16 cellular contexts compared by ENCODE assay signal in genomic region chr11:72228844-72229231, GRCh38. TPM values are rescaled to one million over a fixed set of nuclear protein-coding genes. Genes with fewer than 3 reads are reported as not detected.
"Had no signal": no experiment of that assay in that cellular context is flagged by ENCODE, and none has a peak within 500 bp of the region (broad histone marks: within the 10 kb centered on the region; RNA-seq: fewer than 3 reads in every experiment).

No MANE protein-coding gene starts in this region.

- H3K36me3 Mint-ChIP-seq: activated naive CD4-positive, alpha-beta T cell treated with anti-CD3 and anti-CD28 coated beads, Interleukin-2, amount 50 U/mL, for 24 hours had no signal

- H3K4me3 ChIP-seq: esophagus squamous epithelium, left ventricle myocardium inferior, right atrium auricular region, SJSA1, skin epidermis had no signal

- ATAC-seq: activated CD8-positive, alpha-beta T cell treated with anti-CD3 and anti-CD28 coated beads, Interleukin-2, amount 10 ng/mL, durations not matched to agents 7 days and 5 days; stimulated activated effector memory CD8-positive, alpha-beta T cell treated with anti-CD3 and anti-CD28 coated beads, Interleukin-12 subunit alpha, Interleukin-12 subunit beta, amount 100 ng/mL, for 72 hours had no signal

- H3K27ac ChIP-seq: left ventricle myocardium inferior, right atrium auricular region, SJSA1 had no signal

- H3K27me3 ChIP-seq: esophagus squamous epithelium, right atrium auricular region, SJSA1 had no signal

- H3K4me1 ChIP-seq: SJSA1 had no signal

- H3K27me3 Mint-ChIP-seq: activated naive CD4-positive, alpha-beta T cell treated with anti-CD3 and anti-CD28 coated beads, Interleukin-2, amount 50 U/mL, for 24 hours had no signal

- H3K4me3 Mint-ChIP-seq: activated CD8-positive, alpha-beta T cell treated with anti-CD3 and anti-CD28 coated beads, Interleukin-2, amount 10 ng/mL, durations not matched to agents 7 days and 5 days; activated naive CD4-positive, alpha-beta T cell treated with anti-CD3 and anti-CD28 coated beads, Interleukin-2, amount 50 U/mL, for 24 hours; stimulated activated effector memory CD8-positive, alpha-beta T cell treated with anti-CD3 and anti-CD28 coated beads, Interleukin-12 subunit alpha, Interleukin-12 subunit beta, amount 100 ng/mL, for 72 hours had no signal

- H3K9me3 ChIP-seq: esophagus squamous epithelium, left ventricle myocardium inferior, right atrium auricular region, SJSA1 had no signal

- DNase-seq: activated CD8-positive, alpha-beta T cell treated with anti-CD3 and anti-CD28 coated beads, Interleukin-2, amount 10 ng/mL, durations not matched to agents 7 days and 5 days; cerebellar nuclear complex; esophagus squamous epithelium; foreskin fibroblast; left ventricle myocardium inferior; mesendoderm; SW 1271 had no signal

- H3K9me3 Mint-ChIP-seq: activated naive CD4-positive, alpha-beta T cell treated with anti-CD3 and anti-CD28 coated beads, Interleukin-2, amount 50 U/mL, for 24 hours; brain; stimulated activated effector memory CD8-positive, alpha-beta T cell treated with anti-CD3 and anti-CD28 coated beads, Interleukin-12 subunit alpha, Interleukin-12 subunit beta, amount 100 ng/mL, for 72 hours had no signal

RNA-seq across cellular contexts. Expression of gene FOLR2, which starts 12.2 kb away (rescaled TPM):
- total RNA-seq: activated CD8-positive, alpha-beta T cell treated with anti-CD3 and anti-CD28 coated beads, Interleukin-2, amount 10 ng/mL, durations not matched to agents 7 days and 5 days; dermis microvascular lymphatic vessel endothelial cell; SJSA1 had no signal
- polyA plus RNA-seq: keratinocyte had no signal

RNA-seq across cellular contexts. Expression of gene PHOX2A, which starts 15.1 kb away (rescaled TPM):
- total RNA-seq: activated CD8-positive, alpha-beta T cell treated with anti-CD3 and anti-CD28 coated beads, Interleukin-2, amount 10 ng/mL, durations not matched to agents 7 days and 5 days; dermis microvascular lymphatic vessel endothelial cell; esophagus squamous epithelium; left ventricle myocardium inferior; right atrium auricular region; SJSA1; subcutaneous adipose tissue had no signal
- polyA plus RNA-seq: keratinocyte had no signal

RNA-seq across cellular contexts. Expression of gene FOLR1, which starts 36.9 kb away (rescaled TPM):
- total RNA-seq: activated CD8-positive, alpha-beta T cell treated with anti-CD3 and anti-CD28 coated beads, Interleukin-2, amount 10 ng/mL, durations not matched to agents 7 days and 5 days; dermis microvascular lymphatic vessel endothelial cell; right atrium auricular region; subcutaneous adipose tissue had no signal
